In genomic region chr2:112001942-112002341, GRCh38 we compare ENCODE assay signal across 15 cellular contexts.
"Had no signal": no experiment of that assay in that cellular context is flagged by ENCODE, and none has a peak within 500 bp of the region (broad histone marks: within the 10 kb centered on the region; RNA-seq: fewer than 3 reads in every experiment).

No MANE protein-coding gene starts in this region.

- H3K27ac ChIP-seq: right atrium auricular region, tibial nerve, vagina had no signal

- H3K27ac Mint-ChIP-seq: activated CD4-positive, alpha-beta T cell treated with anti-CD3 and anti-CD28 coated beads, Interleukin-2, amount 10 ng/mL, durations not matched to agents 24 days and 14 days; activated T-helper 1 cell treated with anti-CD3 and anti-CD28 coated beads, Interleukin-12 subunit alpha, Interleukin-12 subunit beta, Interleukin-2, Interleukin-4 antibody, amounts not matched to agents 30 ng/mL and 10 ng/mL and 1 ng/mL, durations not matched to agents 14 hours and 24 hours and 36 hours had no signal

- H3K4me3 Mint-ChIP-seq: activated CD4-positive, alpha-beta T cell treated with anti-CD3 and anti-CD28 coated beads, Interleukin-2, amount 10 ng/mL, durations not matched to agents 24 days and 14 days; activated T-helper 1 cell treated with anti-CD3 and anti-CD28 coated beads, Interleukin-12 subunit alpha, Interleukin-12 subunit beta, Interleukin-2, Interleukin-4 antibody, amounts not matched to agents 30 ng/mL and 10 ng/mL and 1 ng/mL, durations not matched to agents 14 hours and 24 hours and 36 hours had no signal

- H3K36me3 Mint-ChIP-seq: stimulated activated memory B cell treated with anti-CD40 and anti-IgM and Interleukin-4, amounts not matched to agents 10 μg/mL and 1 μg/mL and 100 μg/mL, for 72 hours had no signal

- H3K9me3 Mint-ChIP-seq: activated B cell treated with CpG ODN at 0.5 μM for 24 hours; activated T-helper 1 cell treated with anti-CD3 and anti-CD28 coated beads, Interleukin-12 subunit alpha, Interleukin-12 subunit beta, Interleukin-2, Interleukin-4 antibody, amounts not matched to agents 30 ng/mL and 10 ng/mL and 1 ng/mL, durations not matched to agents 14 hours and 24 hours and 36 hours; stimulated activated memory B cell treated with anti-CD40 and anti-IgM and Interleukin-4, amounts not matched to agents 10 μg/mL and 1 μg/mL and 100 μg/mL, for 72 hours had no signal

- DNase-seq: activated B cell treated with CpG ODN at 0.5 μM for 24 hours; activated CD4-positive, alpha-beta T cell treated with anti-CD3 and anti-CD28 coated beads, Interleukin-2, amount 10 ng/mL, durations not matched to agents 24 days and 14 days; activated naive CD4-positive, alpha-beta T cell; aorta; central memory CD4-positive, alpha-beta T cell; cortex of kidney; effector memory CD4-positive, alpha-beta T cell; hippocampal formation; naive thymus-derived CD4-positive, alpha-beta T cell; small intestine had no signal

- H3K4me3 ChIP-seq: right atrium auricular region, tibial nerve, vagina had no signal
